In the genomic region with DNA sequence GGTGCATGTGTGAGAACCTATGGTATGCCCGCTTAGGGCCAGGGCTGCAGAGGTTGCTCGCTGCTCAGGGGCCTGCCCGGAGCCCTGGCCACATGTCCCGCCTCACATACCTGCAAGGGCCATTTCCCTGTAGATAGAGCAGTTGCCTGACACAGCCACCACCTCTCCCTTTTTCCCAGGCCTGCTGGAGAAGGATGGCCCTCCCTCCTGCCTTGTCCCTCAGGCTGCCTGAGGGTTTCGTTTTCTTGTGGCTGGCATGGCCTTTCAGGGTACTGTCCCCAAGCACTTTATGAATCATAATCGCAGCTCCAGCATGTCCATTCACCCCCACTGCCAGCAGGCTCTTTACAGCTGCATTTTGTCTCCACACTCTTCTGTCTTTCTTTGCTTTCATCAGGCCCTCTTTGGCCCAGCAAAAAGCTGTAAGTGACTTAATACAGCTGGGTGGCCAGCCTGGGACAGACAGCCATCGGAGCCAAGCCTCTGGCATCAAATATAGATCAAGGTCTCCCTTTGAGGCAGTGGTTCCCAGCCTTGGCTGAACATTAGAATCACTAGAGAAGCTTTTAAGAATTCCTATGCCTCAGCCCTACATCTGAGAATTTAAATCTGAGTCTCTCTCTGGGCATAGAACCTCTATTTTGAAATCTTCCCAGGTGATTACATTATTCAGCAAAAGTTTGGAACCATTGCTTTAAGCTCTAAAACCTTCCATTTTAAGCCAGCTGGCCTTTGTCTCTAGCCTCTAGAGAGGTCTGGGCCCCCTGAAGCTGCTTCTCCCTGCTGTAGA, we compare ENCODE assay signal across 9 cellular contexts.
DNase-seq lines count a peak whose midpoint lies in the region; ATAC-seq and TF ChIP-seq lines count a peak whose summit lies in the region.
"Had no signal": no experiment of that assay in that cellular context is flagged by ENCODE, and none has a peak within 500 bp of the region (broad histone marks: within the 10 kb centered on the region; RNA-seq: fewer than 3 reads in every experiment).

No MANE protein-coding gene starts in this region.

- H3K4me1 Mint-ChIP-seq in activated naive CD4-positive, alpha-beta T cell treated with anti-CD3 and anti-CD28 coated beads, Interleukin-2, amount 50 U/mL, for 24 hours, result peaks cover 70% of the 10 kb centered on the region
- H3K4me1 Mint-ChIP-seq in naive thymus-derived CD8-positive, alpha-beta T cell, result peaks cover 40 to 76% (median 73%) of the 10 kb centered on the region in 4 donors

- DNase-seq in activated naive CD4-positive, alpha-beta T cell treated with Interleukin-2 at 50 U/mL for 16 hours, result no peak
- DNase-seq in naive thymus-derived CD8-positive, alpha-beta T cell, result peak in 1 of 10 donors; percentile 10
- DNase-seq in uterus (no peak), glomerular visceral epithelial cell (ENCODE audit: extremely low spot score) (no peak), NCI-H2171 (lab: John Stamatoyannopoulos, UW) (no peak)
- DNase-seq: NCI-H2029 treated with DMSO at 0.1 percent for 48 hours had no signal

- no peak overlapping the region for H3K4me3 ChIP-seq in uterus

- peaks cover 5 to 29% of the 10 kb centered on the region in 2 donors for H3K4me1 ChIP-seq in uterus

- TF ChIP-seq POLR2A in uterus (IDR thresholded peaks at IDR 0.05), result no peak

- peak overlapping the region; percentile 42 to 63 for H3K27ac ChIP-seq in uterus

- POLR2A ChIA-PET in naive thymus-derived CD8-positive, alpha-beta T cell (lab: Charles Lee), result interaction anchor here (0.9 to 1.3 kb wide), 2 partner anchors 9 to 17 kb away, joined by 3 to 5 read pairs; no protein-coding TSS in a partner anchor

- no peaks in the 10 kb centered on the region for H3K9me3 Mint-ChIP-seq in activated naive CD4-positive, alpha-beta T cell treated with anti-CD3 and anti-CD28 coated beads, Interleukin-2, amount 50 U/mL, for 24 hours
- no peaks in the 10 kb centered on the region for H3K9me3 Mint-ChIP-seq in naive thymus-derived CD8-positive, alpha-beta T cell

- no peak for TF ChIP-seq CTCF in uterus (IDR thresholded peaks at IDR 0.05)

- no peaks in the 10 kb centered on the region for H3K27me3 Mint-ChIP-seq in activated naive CD4-positive, alpha-beta T cell treated with anti-CD3 and anti-CD28 coated beads, Interleukin-2, amount 50 U/mL, for 24 hours
- H3K27me3 Mint-ChIP-seq in naive thymus-derived CD8-positive, alpha-beta T cell, result no peaks in the 10 kb centered on the region

- H3K27me3 ChIP-seq in uterus, result no peaks in the 10 kb centered on the region

- H3K36me3 Mint-ChIP-seq in activated naive CD4-positive, alpha-beta T cell treated with anti-CD3 and anti-CD28 coated beads, Interleukin-2, amount 50 U/mL, for 24 hours, result no peaks in the 10 kb centered on the region
- peaks cover 0 to 3% (median 0%) of the 10 kb centered on the region in 3 donors for H3K36me3 Mint-ChIP-seq in naive thymus-derived CD8-positive, alpha-beta T cell

- no peak overlapping the region for H3K4me3 Mint-ChIP-seq in activated naive CD4-positive, alpha-beta T cell treated with anti-CD3 and anti-CD28 coated beads, Interleukin-2, amount 50 U/mL, for 24 hours
- no peak overlapping the region for H3K4me3 Mint-ChIP-seq in naive thymus-derived CD8-positive, alpha-beta T cell

- peak overlapping the region; percentile 70 for H3K27ac Mint-ChIP-seq in activated naive CD4-positive, alpha-beta T cell treated with anti-CD3 and anti-CD28 coated beads, Interleukin-2, amount 50 U/mL, for 24 hours
- H3K27ac Mint-ChIP-seq in naive thymus-derived CD8-positive, alpha-beta T cell, result peak overlapping the region; percentile 63 to 93 (median 80)

- no peaks in the 10 kb centered on the region for H3K36me3 ChIP-seq in uterus

- no peaks in the 10 kb centered on the region for H3K9me3 ChIP-seq in uterus

- intact Hi-C loops in uterus (cut with DNase I; ENCODE audit: low total_unique reads), result no loop called here

- ATAC-seq in esophagus mucosa (peak; percentile 5), GM21786 (IDR thresholded peaks at IDR 0.05; ENCODE audit: unreplicated experiment) (no peak)
- ATAC-seq in naive thymus-derived CD8-positive, alpha-beta T cell, result no peak
